1 cellular context compared by ENCODE assay signal in genomic region chr10:46523119-46523880, GRCh38.
TF ChIP-seq lines count a peak whose summit lies in the region.

No MANE protein-coding gene starts in this region.

TF ChIP-seq in A549, 52 proteins besides CTCF, POLR2A, EP300 and RAD21 (continued from another document):
- TF ChIP-seq, protein P1, sequence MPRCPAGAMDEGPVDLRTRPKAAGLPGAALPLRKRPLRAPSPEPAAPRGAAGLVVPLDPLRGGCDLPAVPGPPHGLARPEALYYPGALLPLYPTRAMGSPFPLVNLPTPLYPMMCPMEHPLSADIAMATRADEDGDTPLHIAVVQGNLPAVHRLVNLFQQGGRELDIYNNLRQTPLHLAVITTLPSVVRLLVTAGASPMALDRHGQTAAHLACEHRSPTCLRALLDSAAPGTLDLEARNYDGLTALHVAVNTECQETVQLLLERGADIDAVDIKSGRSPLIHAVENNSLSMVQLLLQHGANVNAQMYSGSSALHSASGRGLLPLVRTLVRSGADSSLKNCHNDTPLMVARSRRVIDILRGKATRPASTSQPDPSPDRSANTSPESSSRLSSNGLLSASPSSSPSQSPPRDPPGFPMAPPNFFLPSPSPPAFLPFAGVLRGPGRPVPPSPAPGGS (IDR thresholded peaks at IDR 0.05), result peak; percentile 66; the same call in 2 of the 3 replicates
- TF ChIP-seq CEBPB (IDR thresholded peaks at IDR 0.05) (no peak), NFE2L2 (conservative IDR thresholded peaks at IDR 0.05; ENCODE audit: low read length) (0 out of 2 replicates have a peak, but pooled peaks have one; percentile 2), ZC3H11A (IDR thresholded peaks at IDR 0.05) (no peak), JUN (IDR thresholded peaks at IDR 0.05) (peak; percentile 84 to 92), HOXA7 (CRISPR knock-in tag; IDR thresholded peaks at IDR 0.05) (peak; percentile 3; the same call in 1 of the 2 replicates), TP53 (CRISPR knock-in tag; IDR thresholded peaks at IDR 0.05) (peak; percentile 38; the same call in 1 of the 2 replicates), HOXB5 (CRISPR knock-in tag; IDR thresholded peaks at IDR 0.05) (peak; percentile 95), TFCP2L1 (CRISPR knock-in tag; IDR thresholded peaks at IDR 0.05) (peak; percentile 55; the same call in 1 of the 2 replicates), BHLHE40 (IDR thresholded peaks at IDR 0.05; ENCODE audit: low read depth, low read length) (no peak), REST (IDR thresholded peaks at IDR 0.05) (no peak), ZFP36 (IDR thresholded peaks at IDR 0.05; ENCODE audit: borderline replicate concordance, partially characterized antibody) (no peak), FOSL2 (IDR thresholded peaks at IDR 0.05) (peak; percentile 38; the same call in 1 of the 2 replicates), FOSL2 (CRISPR knock-in tag; IDR thresholded peaks at IDR 0.05) (no peak; the same call in 1 of the 2 replicates), HOXB13 (CRISPR knock-in tag; IDR thresholded peaks at IDR 0.05; ENCODE audit: low read depth) (peak; percentile 97), GATA3 (IDR thresholded peaks at IDR 0.05; ENCODE audit: borderline replicate concordance) (no peak), MYC (IDR thresholded peaks at IDR 0.05; ENCODE audit: borderline replicate concordance, low read length) (peak; percentile 24; the same call in 1 of the 2 replicates), RFX5 (IDR thresholded peaks at IDR 0.05) (no peak), SMC3 (IDR thresholded peaks at IDR 0.05) (peak; percentile 44), CBX8 (IDR thresholded peaks at IDR 0.05) (no peak), RARB (CRISPR knock-in tag; IDR thresholded peaks at IDR 0.05) (peak; percentile 83), JUNB (IDR thresholded peaks at IDR 0.05) (peak; percentile 46; the same call in 1 of the 2 replicates), ZNF302 (CRISPR knock-in tag; IDR thresholded peaks at IDR 0.05) (peak; percentile 43; the same call in 1 of the 2 replicates)
- TF ChIP-seq, protein P2, sequence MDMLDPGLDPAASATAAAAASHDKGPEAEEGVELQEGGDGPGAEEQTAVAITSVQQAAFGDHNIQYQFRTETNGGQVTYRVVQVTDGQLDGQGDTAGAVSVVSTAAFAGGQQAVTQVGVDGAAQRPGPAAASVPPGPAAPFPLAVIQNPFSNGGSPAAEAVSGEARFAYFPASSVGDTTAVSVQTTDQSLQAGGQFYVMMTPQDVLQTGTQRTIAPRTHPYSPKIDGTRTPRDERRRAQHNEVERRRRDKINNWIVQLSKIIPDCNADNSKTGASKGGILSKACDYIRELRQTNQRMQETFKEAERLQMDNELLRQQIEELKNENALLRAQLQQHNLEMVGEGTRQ (IDR thresholded peaks at IDR 0.05), result peak; percentile 59
- TF ChIP-seq, protein P3, sequence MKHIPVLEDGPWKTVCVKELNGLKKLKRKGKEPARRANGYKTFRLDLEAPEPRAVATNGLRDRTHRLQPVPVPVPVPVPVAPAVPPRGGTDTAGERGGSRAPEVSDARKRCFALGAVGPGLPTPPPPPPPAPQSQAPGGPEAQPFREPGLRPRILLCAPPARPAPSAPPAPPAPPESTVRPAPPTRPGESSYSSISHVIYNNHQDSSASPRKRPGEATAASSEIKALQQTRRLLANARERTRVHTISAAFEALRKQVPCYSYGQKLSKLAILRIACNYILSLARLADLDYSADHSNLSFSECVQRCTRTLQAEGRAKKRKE (CRISPR knock-in tag; IDR thresholded peaks at IDR 0.05; ENCODE audit: low read depth), result peak; percentile 95
- TF ChIP-seq, protein P4, sequence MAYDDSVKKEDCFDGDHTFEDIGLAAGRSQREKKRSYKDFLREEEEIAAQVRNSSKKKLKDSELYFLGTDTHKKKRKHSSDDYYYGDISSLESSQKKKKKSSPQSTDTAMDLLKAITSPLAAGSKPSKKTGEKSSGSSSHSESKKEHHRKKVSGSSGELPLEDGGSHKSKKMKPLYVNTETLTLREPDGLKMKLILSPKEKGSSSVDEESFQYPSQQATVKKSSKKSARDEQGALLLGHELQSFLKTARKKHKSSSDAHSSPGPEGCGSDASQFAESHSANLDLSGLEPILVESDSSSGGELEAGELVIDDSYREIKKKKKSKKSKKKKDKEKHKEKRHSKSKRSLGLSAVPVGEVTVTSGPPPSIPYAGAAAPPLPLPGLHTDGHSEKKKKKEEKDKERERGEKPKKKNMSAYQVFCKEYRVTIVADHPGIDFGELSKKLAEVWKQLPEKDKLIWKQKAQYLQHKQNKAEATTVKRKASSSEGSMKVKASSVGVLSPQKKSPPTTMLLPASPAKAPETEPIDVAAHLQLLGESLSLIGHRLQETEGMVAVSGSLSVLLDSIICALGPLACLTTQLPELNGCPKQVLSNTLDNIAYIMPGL (CRISPR knock-in tag; IDR thresholded peaks at IDR 0.05; ENCODE audit: borderline replicate concordance), result peak; percentile 70; the same call in 1 of the 2 replicates
- TF ChIP-seq, protein P5, sequence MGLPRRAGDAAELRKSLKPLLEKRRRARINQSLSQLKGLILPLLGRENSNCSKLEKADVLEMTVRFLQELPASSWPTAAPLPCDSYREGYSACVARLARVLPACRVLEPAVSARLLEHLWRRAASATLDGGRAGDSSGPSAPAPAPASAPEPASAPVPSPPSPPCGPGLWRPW (IDR thresholded peaks at IDR 0.05), result no peak
